In the genomic region with DNA sequence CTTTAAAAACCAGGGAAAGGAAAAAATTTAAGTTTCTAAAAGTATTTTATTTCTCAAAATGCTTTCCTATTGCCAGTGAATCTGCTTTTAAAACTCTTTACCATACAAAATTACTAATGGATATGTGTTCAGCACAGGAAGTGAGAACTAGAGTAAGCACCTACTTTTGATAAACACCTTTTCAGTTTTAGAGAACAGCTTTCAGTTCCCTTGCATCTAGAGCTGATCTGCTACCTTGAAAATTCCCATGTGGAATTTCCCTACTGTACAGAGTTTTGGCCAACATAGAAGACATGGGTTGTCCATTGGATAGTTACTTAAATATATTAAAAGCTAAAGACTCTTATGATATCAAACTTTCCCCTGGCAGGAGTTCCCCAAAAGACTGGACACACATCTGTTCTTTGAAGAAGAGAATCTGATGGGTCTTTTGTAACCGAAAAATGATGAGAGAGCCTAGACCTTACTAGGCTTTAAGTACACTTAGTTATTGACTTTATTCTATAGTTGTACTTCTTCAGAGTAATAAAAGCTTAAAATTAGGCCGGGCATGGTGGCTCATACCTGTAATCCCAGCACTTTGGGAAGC, we compare ENCODE assay signal across 13 cellular contexts.
"Had no signal": no experiment of that assay in that cellular context is flagged by ENCODE, and none has a peak within 500 bp of the region (broad histone marks: within the 10 kb centered on the region; RNA-seq: fewer than 3 reads in every experiment).

No MANE protein-coding gene starts in this region.

- ATAC-seq: activated CD4-positive, CD25-positive, alpha-beta regulatory T cell treated with anti-CD3 and anti-CD28 coated beads, Interleukin-2, amount 50 U/mL, for 24 hours; heart left ventricle; naive thymus-derived CD8-positive, alpha-beta T cell; psoas muscle; sciatic nerve had no signal

- H3K4me3 ChIP-seq: adrenal gland, heart left ventricle, psoas muscle had no signal

- H3K27ac ChIP-seq: adrenal gland, heart left ventricle, psoas muscle had no signal

- H3K9me3 ChIP-seq: adrenal gland, psoas muscle had no signal

- H3K4me1 ChIP-seq: adrenal gland, heart left ventricle, psoas muscle had no signal

- H3K36me3 ChIP-seq: adrenal gland, heart left ventricle had no signal

- DNase-seq: activated naive CD4-positive, alpha-beta T cell treated with anti-CD3 and anti-CD28 coated beads, Interleukin-2, amount 50 U/mL, for 16 hours; adrenal gland; caudate nucleus; effector memory CD4-positive, alpha-beta T cell; heart left ventricle; mammary epithelial cell; naive thymus-derived CD8-positive, alpha-beta T cell; psoas muscle; stimulated activated CD4-positive, alpha-beta T cell treated with anti-CD3 and anti-CD28 coated beads, Interleukin-2, amount 100 ng/mL, for 24 hours; stimulated activated naive CD4-positive, alpha-beta T cell; trophoblast cell had no signal

- H3K27me3 ChIP-seq: adrenal gland, heart left ventricle had no signal
